Comparison of ENCODE assay signal across 8 cellular contexts in the genomic region with DNA sequence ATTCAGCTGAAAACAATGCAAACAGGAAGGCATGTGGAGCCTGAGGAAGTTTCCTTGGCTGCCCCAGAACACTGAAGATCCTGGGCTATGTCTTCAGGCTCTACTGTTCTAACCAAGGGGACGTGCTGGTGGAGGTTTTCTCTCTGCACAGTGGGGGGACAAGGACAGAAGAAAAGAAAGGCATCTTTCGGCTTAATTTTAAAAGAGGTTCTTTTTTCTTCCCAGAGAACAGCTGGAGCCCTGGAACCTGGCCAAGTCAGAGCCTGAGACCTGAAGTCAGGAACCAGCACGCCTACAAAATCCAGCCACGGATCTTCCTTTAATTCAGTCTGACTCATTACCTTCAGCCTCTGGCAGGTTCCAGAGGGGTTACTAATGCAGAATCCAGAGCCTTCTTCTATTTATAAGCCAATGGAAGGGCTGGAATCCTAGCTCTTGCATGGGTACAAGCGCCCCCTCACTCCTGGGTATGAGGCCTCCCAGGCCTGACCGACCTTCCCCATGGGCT. TPM values are rescaled to one million over a fixed set of nuclear protein-coding genes. Genes with fewer than 3 reads are reported as not detected.
DNase-seq lines count a peak whose midpoint lies in the region; ATAC-seq, FAIRE-seq and TF ChIP-seq lines count a peak whose summit lies in the region.

No MANE protein-coding gene starts in this region.

- FAIRE-seq in bronchial epithelial cell (lab: Jason Lieb, UNC): no peak

- H3K36me3 ChIP-seq in bronchial epithelial cell (ENCODE audit: control insufficient read depth, insufficient read depth, low read length): peaks cover 4% of the 10 kb centered on the region
- H3K36me3 ChIP-seq in mucosa of descending colon (ENCODE audit: low read depth): no peaks in the 10 kb centered on the region

- TF ChIP-seq CTCF in bronchial epithelial cell (IDR thresholded peaks at IDR 0.05; ENCODE audit: insufficient read depth, low read length, severe bottlenecking) (no peak), mucosa of descending colon (IDR thresholded peaks at IDR 0.05) (no peak)

- peak; percentile 85 for DNase-seq in AG20443 (ENCODE audit: low spot score)
- peak; percentile 58 for DNase-seq in NCI-H1105 (lab: John Stamatoyannopoulos, UW)
- DNase-seq in bronchial epithelial cell (ENCODE audit: low read depth): peak; percentile 98
- peak in 2 of 3 donors; percentile 15 to 36 for DNase-seq in mucosa of descending colon
- no peak for DNase-seq in activated CD4-positive, alpha-beta T cell treated with anti-CD3 and anti-CD28 coated beads, Interleukin-2, amount 50 U/mL, for 1 hour
- no peak for DNase-seq in NCI-H2107 (lab: John Stamatoyannopoulos, UW)

- intact Hi-C loops in mucosa of descending colon (cut with DNase I, micrococcal nuclease): no loop called here

- ATAC-seq in mucosa of descending colon (no peak), GM21717 (IDR thresholded peaks at IDR 0.05; ENCODE audit: unreplicated experiment) (no peak), GM18498 (IDR thresholded peaks at IDR 0.05; ENCODE audit: unreplicated experiment) (no peak)

- no peaks in the 10 kb centered on the region for H3K27me3 ChIP-seq in bronchial epithelial cell (ENCODE audit: control insufficient read depth, insufficient read depth, low read length)

- no peaks in the 10 kb centered on the region for H3K4me1 ChIP-seq in mucosa of descending colon (ENCODE audit: low read depth)

- no peak overlapping the region for H3K4me3 ChIP-seq in bronchial epithelial cell (ENCODE audit: low read depth, low read length)
- H3K4me3 ChIP-seq in mucosa of descending colon: no peak overlapping the region

- H3K9me3 ChIP-seq in mucosa of descending colon: no peaks in the 10 kb centered on the region

RNA-seq across cellular contexts. Expression of gene CTNNBIP1, which starts 19.8 kb away (rescaled TPM):
- 107 and 181 TPM in 2 replicates for total RNA-seq in bronchial epithelial cell
- 10 to 100 TPM; 20.0 to 24.4 (median 23.3) TPM for total RNA-seq in mucosa of descending colon

RNA-seq across cellular contexts. Expression of gene LZIC, which starts 52.9 kb away (rescaled TPM):
- 32.1 and 37.8 TPM in 2 replicates for total RNA-seq in bronchial epithelial cell
- 10 to 100 TPM; 36.3 to 43.7 (median 39.9) TPM for total RNA-seq in mucosa of descending colon

RNA-seq across cellular contexts. Expression of gene NMNAT1, which starts 53.0 kb away (rescaled TPM):
- 13.2 and 15.1 TPM in 2 replicates for total RNA-seq in bronchial epithelial cell
- total RNA-seq in mucosa of descending colon: 10 to 100 TPM; 19.0 to 21.8 (median 20.6) TPM

Comparison
In these comparisons a context has a peak if more than half of its experiments do, and no peak if none do; other contexts are left out.
1. DNase-seq: peak in AG20443 (single experiment), NCI-H1105 (single experiment), bronchial epithelial cell (single experiment) and mucosa of descending colon (2 of 3); none in activated CD4-positive, alpha-beta T cell treated with anti-CD3 and anti-CD28 coated beads, Interleukin-2, amount 50 U/mL, for 1 hour (single experiment) and NCI-H2107 (single experiment).